Comparison of ENCODE assay signal across 1 cellular context in genomic region chr12:57148469-57149308, GRCh38.
TF ChIP-seq lines count a peak whose summit lies in the region.

No MANE protein-coding gene starts in this region.

TF ChIP-seq in HepG2, 621 proteins besides CTCF, POLR2A, EP300 and RAD21 (continued from another document and continues in another):
- TF ChIP-seq HMGXB4 (CRISPR knock-in tag; IDR thresholded peaks at IDR 0.05; ENCODE audit: borderline replicate concordance in 1 of 2, low read depth in 1 of 2) (peak in 1 of 2 experiments; percentile 51; a peak in 1 of 4 replicates), SKIL (CRISPR knock-in tag; IDR thresholded peaks at IDR 0.05; ENCODE audit: borderline replicate concordance) (peak; percentile 53; the same call in 1 of the 2 replicates), ZNF30 (CRISPR knock-in tag; IDR thresholded peaks at IDR 0.05) (no peak), SSRP1 (CRISPR knock-in tag; IDR thresholded peaks at IDR 0.05) (no peak; the same call in 1 of the 2 replicates), CREM (IDR thresholded peaks at IDR 0.05) (peak; percentile 72), CREM (CRISPR knock-in tag; IDR thresholded peaks at IDR 0.05) (no peak), ZNF17 (CRISPR knock-in tag; IDR thresholded peaks at IDR 0.05) (no peak), KMT2A (CRISPR knock-in tag; IDR thresholded peaks at IDR 0.05) (no peak), ZNF879 (CRISPR knock-in tag; IDR thresholded peaks at IDR 0.05) (no peak), MLXIP (CRISPR knock-in tag; IDR thresholded peaks at IDR 0.05; ENCODE audit: borderline replicate concordance) (no peak), ZNF550 (CRISPR knock-in tag; IDR thresholded peaks at IDR 0.05; ENCODE audit: borderline replicate concordance) (no peak), PBX3 (CRISPR knock-in tag; IDR thresholded peaks at IDR 0.05; ENCODE audit: borderline replicate concordance) (no peak), NR0B2 (CRISPR knock-in tag; IDR thresholded peaks at IDR 0.05) (no peak), ZNF710 (CRISPR knock-in tag; IDR thresholded peaks at IDR 0.05; ENCODE audit: borderline replicate concordance) (peak; percentile 98), ZMAT5 (CRISPR knock-in tag; IDR thresholded peaks at IDR 0.05; ENCODE audit: borderline replicate concordance, low read depth) (no peak), ISX (CRISPR knock-in tag; conservative IDR thresholded peaks at IDR 0.05) (no peak), SP140L (CRISPR knock-in tag; IDR thresholded peaks at IDR 0.05; ENCODE audit: borderline replicate concordance) (no peak), HHEX (CRISPR knock-in tag; IDR thresholded peaks at IDR 0.05) (no peak), NFKB2 (CRISPR knock-in tag; IDR thresholded peaks at IDR 0.05; ENCODE audit: borderline replicate concordance) (no peak), DBP (CRISPR knock-in tag; IDR thresholded peaks at IDR 0.05; ENCODE audit: not compliant biosample characterization) (no peak), U2AF2 (IDR thresholded peaks at IDR 0.05; ENCODE audit: low read depth, low read length) (no peak), RBAK (CRISPR knock-in tag; IDR thresholded peaks at IDR 0.05) (no peak), ZNF577 (CRISPR knock-in tag; IDR thresholded peaks at IDR 0.05; ENCODE audit: borderline replicate concordance, low read depth) (no peak), MEF2D (CRISPR knock-in tag; IDR thresholded peaks at IDR 0.05) (no peak), FOXP1 (IDR thresholded peaks at IDR 0.05) (no peak), FOXP1 (CRISPR knock-in tag; IDR thresholded peaks at IDR 0.05) (peak; percentile 90), E2F1 (CRISPR knock-in tag; IDR thresholded peaks at IDR 0.05) (no peak), HOXA3 (CRISPR knock-in tag; IDR thresholded peaks at IDR 0.05) (peak; percentile 64; the same call in 1 of the 2 replicates), HDAC2 (CRISPR knock-in tag; IDR thresholded peaks at IDR 0.05) (peak; percentile 82), AHDC1 (CRISPR knock-in tag; IDR thresholded peaks at IDR 0.05; ENCODE audit: borderline replicate concordance) (no peak), SNAPC5 (CRISPR knock-in tag; IDR thresholded peaks at IDR 0.05; ENCODE audit: borderline replicate concordance) (no peak), ZNF468 (CRISPR knock-in tag; IDR thresholded peaks at IDR 0.05) (no peak), GRHL1 (CRISPR knock-in tag; conservative IDR thresholded peaks at IDR 0.05) (no peak), ZNF484 (CRISPR knock-in tag; IDR thresholded peaks at IDR 0.05; ENCODE audit: borderline replicate concordance, low read depth) (no peak), ZNF570 (CRISPR knock-in tag; IDR thresholded peaks at IDR 0.05; ENCODE audit: borderline replicate concordance) (no peak), E2F2 (CRISPR knock-in tag; IDR thresholded peaks at IDR 0.05; ENCODE audit: borderline replicate concordance) (no peak)
